15 cellular contexts compared by ENCODE assay signal in genomic region chr2:217611056-217611455, GRCh38.
DNase-seq lines count a peak whose midpoint lies in the region; ATAC-seq and TF ChIP-seq lines count a peak whose summit lies in the region.
"Had no signal": no experiment of that assay in that cellular context is flagged by ENCODE, and none has a peak within 500 bp of the region (broad histone marks: within the 10 kb centered on the region; RNA-seq: fewer than 3 reads in every experiment).

No MANE protein-coding gene starts in this region.

- POLR2A ChIA-PET in CD4-positive, alpha-beta memory T cell (lab: Charles Lee; ENCODE audit: partially characterized antibody) = interaction anchor here (1.0 to 1.8 kb wide), 2 partner anchors 40 to 179 kb away, joined by 3 to 5 read pairs; no protein-coding TSS in a partner anchor
- POLR2A ChIA-PET in Caco-2 (lab: Charles Lee) = no interaction called here
- POLR2A ChIA-PET in activated CD8-positive, alpha-beta T cell treated with anti-CD3 and anti-CD28 coated beads, Interleukin-2, amount 10 ng/mL, durations not matched to agents 7 days and 5 days (lab: Charles Lee) = no interaction called here

- no peaks in the 10 kb centered on the region for H3K9me3 ChIP-seq in CD4-positive, alpha-beta memory T cell (ENCODE audit: control insufficient read depth in 1 of 2, low read length in 2 of 2)
- no peaks in the 10 kb centered on the region for H3K9me3 ChIP-seq in Caco-2
- H3K9me3 ChIP-seq: BE2C, Peyer's patch, thyroid gland had no signal

- BruUV-seq in Caco-2 (replicated peaks; lab: Mats Ljungman, UMichigan) = no TSS peak

- H3K27ac Mint-ChIP-seq in CD4-positive, alpha-beta memory T cell = peak overlapping the region; percentile 88 to 99 (median 94)
- H3K27ac Mint-ChIP-seq in Caco-2 (ENCODE audit: unreplicated experiment) = peak overlapping the region; percentile 19
- H3K27ac Mint-ChIP-seq in activated CD8-positive, alpha-beta T cell treated with anti-CD3 and anti-CD28 coated beads, Interleukin-2, amount 10 ng/mL, durations not matched to agents 7 days and 5 days = peak overlapping the region; percentile 81
- H3K27ac Mint-ChIP-seq in nephron progenitor cell = peak overlapping the region; percentile 62

- no peaks in the 10 kb centered on the region for H3K36me3 Mint-ChIP-seq in CD4-positive, alpha-beta memory T cell
- no peaks in the 10 kb centered on the region for H3K36me3 Mint-ChIP-seq in Caco-2 (ENCODE audit: insufficient read depth, unreplicated experiment)
- H3K36me3 Mint-ChIP-seq in activated CD8-positive, alpha-beta T cell treated with anti-CD3 and anti-CD28 coated beads, Interleukin-2, amount 10 ng/mL, durations not matched to agents 7 days and 5 days (ENCODE audit: low read depth) = no peaks in the 10 kb centered on the region
- H3K36me3 Mint-ChIP-seq in nephron progenitor cell (ENCODE audit: low read depth) = no peaks in the 10 kb centered on the region

- peaks cover 44% of the 10 kb centered on the region for H3K4me1 ChIP-seq in CD4-positive, alpha-beta memory T cell (ENCODE audit: insufficient read depth, low read length)
- peaks cover 8% of the 10 kb centered on the region for H3K4me1 ChIP-seq in Caco-2
- H3K4me1 ChIP-seq: BE2C, Peyer's patch, thyroid gland had no signal

- H3K27me3 ChIP-seq in CD4-positive, alpha-beta memory T cell (ENCODE audit: insufficient read depth, low read length) = no peaks in the 10 kb centered on the region
- no peaks in the 10 kb centered on the region for H3K27me3 ChIP-seq in Caco-2 (replicated peaks; ENCODE audit: control insufficient read depth, insufficient read depth, low read length)
- H3K27me3 ChIP-seq: BE2C, Peyer's patch, thyroid gland had no signal

- no peaks in the 10 kb centered on the region for H3K36me3 ChIP-seq in CD4-positive, alpha-beta memory T cell (ENCODE audit: insufficient read depth, low read length)
- H3K36me3 ChIP-seq in Caco-2 (ENCODE audit: control insufficient read depth, insufficient read depth, low read length) = no peaks in the 10 kb centered on the region
- H3K36me3 ChIP-seq: BE2C, Peyer's patch, thyroid gland had no signal

- no peaks in the 10 kb centered on the region for H3K27me3 Mint-ChIP-seq in CD4-positive, alpha-beta memory T cell
- H3K27me3 Mint-ChIP-seq in Caco-2 (ENCODE audit: insufficient read depth, unreplicated experiment) (no peaks in the 10 kb centered on the region), nephron progenitor cell (ENCODE audit: low read depth, poor library complexity) (peaks cover 12% of the 10 kb centered on the region)
- no peaks in the 10 kb centered on the region for H3K27me3 Mint-ChIP-seq in activated CD8-positive, alpha-beta T cell treated with anti-CD3 and anti-CD28 coated beads, Interleukin-2, amount 10 ng/mL, durations not matched to agents 7 days and 5 days (ENCODE audit: low read depth)

- peak overlapping the region; percentile 50 for H3K27ac ChIP-seq in CD4-positive, alpha-beta memory T cell (ENCODE audit: low read depth, low read length)
- H3K27ac ChIP-seq: thyroid gland had no signal

- CTCF ChIA-PET in CD4-positive, alpha-beta memory T cell (lab: Charles Lee; ENCODE audit: partially characterized antibody) = interaction anchor here (0.9 kb wide), 1 partner anchor 39 kb away, joined by 9 read pairs; no protein-coding TSS in a partner anchor
- CTCF ChIA-PET in Caco-2 (lab: Charles Lee) = no interaction called here
- CTCF ChIA-PET in activated CD8-positive, alpha-beta T cell treated with anti-CD3 and anti-CD28 coated beads, Interleukin-2, amount 10 ng/mL, durations not matched to agents 7 days and 5 days (lab: Charles Lee) = no interaction called here

- H3K4me3 Mint-ChIP-seq in CD4-positive, alpha-beta memory T cell = peak overlapping the region in 7 of 8 donors; percentile 13 to 81 (median 47)
- H3K4me3 Mint-ChIP-seq in Caco-2 (ENCODE audit: unreplicated experiment) (no peak overlapping the region), nephron progenitor cell (no peak overlapping the region)
- H3K4me3 Mint-ChIP-seq in activated CD8-positive, alpha-beta T cell treated with anti-CD3 and anti-CD28 coated beads, Interleukin-2, amount 10 ng/mL, durations not matched to agents 7 days and 5 days = no peak overlapping the region

- H3K4me1 Mint-ChIP-seq in CD4-positive, alpha-beta memory T cell = peaks cover 35 to 69% (median 56%) of the 10 kb centered on the region in 4 donors
- peaks cover 12% of the 10 kb centered on the region for H3K4me1 Mint-ChIP-seq in Caco-2 (ENCODE audit: low read depth, unreplicated experiment)
- peaks cover 30% of the 10 kb centered on the region for H3K4me1 Mint-ChIP-seq in activated CD8-positive, alpha-beta T cell treated with anti-CD3 and anti-CD28 coated beads, Interleukin-2, amount 10 ng/mL, durations not matched to agents 7 days and 5 days (ENCODE audit: low read depth)
- peaks cover 57% of the 10 kb centered on the region for H3K4me1 Mint-ChIP-seq in nephron progenitor cell

- DNase-seq in CD4-positive, alpha-beta memory T cell = no peak
- DNase-seq in Caco-2 = no peak
- no peak for DNase-seq in activated CD8-positive, alpha-beta T cell treated with anti-CD3 and anti-CD28 coated beads, Interleukin-2, amount 10 ng/mL, durations not matched to agents 7 days and 5 days
- no peak for DNase-seq in nephron progenitor cell
- no peak for DNase-seq in NK-92 treated with Interleukin-12 subunit alpha and Interleukin-12 subunit beta, amount 100 ng/mL, for 24 hours (lab: John Stamatoyannopoulos, UW)
- DNase-seq in HPDE6-E6E7 (ENCODE audit: extremely low spot score) = no peak
- DNase-seq: amygdala, BE2C, DMS79, kidney, NCI-H1048, NCI-H2171, thyroid gland had no signal

- ATAC-seq in activated CD8-positive, alpha-beta T cell treated with anti-CD3 and anti-CD28 coated beads, Interleukin-2, amount 10 ng/mL, durations not matched to agents 7 days and 5 days = no peak
- no peak for ATAC-seq in GM21360 (IDR thresholded peaks at IDR 0.05; ENCODE audit: unreplicated experiment)

- intact Hi-C loops in CD4-positive, alpha-beta memory T cell (cut with micrococcal nuclease) = no loop called here
- intact Hi-C loops in Caco-2 (cut with micrococcal nuclease; ENCODE audit: unreplicated experiment) = no loop called here

- H3K4me3 ChIP-seq in CD4-positive, alpha-beta memory T cell (ENCODE audit: low read length in 2 of 2) = peak overlapping the region in 1 of 2 donors; percentile 16
- H3K4me3 ChIP-seq in Caco-2 (ENCODE audit: low read depth, low read length) = no peak overlapping the region
- H3K4me3 ChIP-seq: Peyer's patch, thyroid gland had no signal

- H3K9me3 Mint-ChIP-seq in CD4-positive, alpha-beta memory T cell = no peaks in the 10 kb centered on the region
- no peaks in the 10 kb centered on the region for H3K9me3 Mint-ChIP-seq in Caco-2 (ENCODE audit: unreplicated experiment)
- H3K9me3 Mint-ChIP-seq in activated CD8-positive, alpha-beta T cell treated with anti-CD3 and anti-CD28 coated beads, Interleukin-2, amount 10 ng/mL, durations not matched to agents 7 days and 5 days (ENCODE audit: insufficient read depth) = no peaks in the 10 kb centered on the region
- H3K9me3 Mint-ChIP-seq in nephron progenitor cell = no peaks in the 10 kb centered on the region

- TF ChIP-seq CTCF in Caco-2 (IDR thresholded peaks at IDR 0.05; ENCODE audit: insufficient read depth in 1 of 2, low read depth in 1 of 2, low read length in 1 of 2, severe bottlenecking in 1 of 2, unreplicated experiment in 1 of 2) (no peak), nephron progenitor cell (IDR thresholded peaks at IDR 0.05) (no peak)

Comparison
In these comparisons a context has a peak if more than half of its experiments do, and no peak if none do; other contexts are left out.
1. H3K27ac Mint-ChIP-seq: peak in every context shown above with its lines; median percentile 94 in CD4-positive, alpha-beta memory T cell; 81 in activated CD8-positive, alpha-beta T cell treated with anti-CD3 and anti-CD28 coated beads, Interleukin-2, amount 10 ng/mL, durations not matched to agents 7 days and 5 days; 62 in nephron progenitor cell; 19 in Caco-2.
2. H3K4me3 Mint-ChIP-seq: peak in CD4-positive, alpha-beta memory T cell (7 of 8); none in Caco-2 (single experiment), activated CD8-positive, alpha-beta T cell treated with anti-CD3 and anti-CD28 coated beads, Interleukin-2, amount 10 ng/mL, durations not matched to agents 7 days and 5 days (single experiment) and nephron progenitor cell (single experiment).